ENCODE assay signal across 8 cellular contexts in genomic region chr10:11180228-11180627, GRCh38.
DNase-seq lines count a peak whose midpoint lies in the region; ATAC-seq lines count a peak whose summit lies in the region.

No MANE protein-coding gene starts in this region.

- DNase-seq in T-helper 1 cell = peak; percentile 41 to 90 (median 66)
- DNase-seq in central memory CD4-positive, alpha-beta T cell = peak; percentile 76
- peak; percentile 44 to 52 for DNase-seq in stimulated activated CD4-positive, alpha-beta T cell treated with anti-CD3 and anti-CD28 coated beads, Interleukin-4, amount 100 ng/mL, for 48 hours (ENCODE audit: low read depth in 2 of 2)
- DNase-seq in NCI-H2227 treated with DMSO at 0.1 percent for 48 hours (lab: John Stamatoyannopoulos, UW) = no peak
- no peak for DNase-seq in H4 (ENCODE audit: low spot score)
- DNase-seq in NCI-H2029 treated with DMSO at 0.1 percent for 48 hours (lab: John Stamatoyannopoulos, UW) = no peak
- no peak for DNase-seq in middle frontal gyrus (ENCODE audit: extremely low spot score, low spot score)

- ATAC-seq in GM21717 (IDR thresholded peaks at IDR 0.05; ENCODE audit: unreplicated experiment) = peak; percentile 19

Comparison
In these comparisons a context has a peak if more than half of its experiments do, and no peak if none do; other contexts are left out.
1. DNase-seq: peak in T-helper 1 cell (5 of 5), central memory CD4-positive, alpha-beta T cell (single experiment) and stimulated activated CD4-positive, alpha-beta T cell treated with anti-CD3 and anti-CD28 coated beads, Interleukin-4, amount 100 ng/mL, for 48 hours (2 of 2); none in NCI-H2227 treated with DMSO at 0.1 percent for 48 hours (single experiment), H4 (single experiment), NCI-H2029 treated with DMSO at 0.1 percent for 48 hours (single experiment) and middle frontal gyrus (single experiment).